In genomic region chr7:151008143-151008510, GRCh38 we compare ENCODE assay signal across 9 cellular contexts. TPM values are rescaled to one million over a fixed set of nuclear protein-coding genes. Genes with fewer than 3 reads are reported as not detected.
DNase-seq lines count a peak whose midpoint lies in the region; ATAC-seq and FAIRE-seq lines count a peak whose summit lies in the region.
"Had no signal": no experiment of that assay in that cellular context is flagged by ENCODE, and none has a peak within 500 bp of the region (broad histone marks: within the 10 kb centered on the region; RNA-seq: fewer than 3 reads in every experiment).

No MANE protein-coding gene starts in this region.

- no peaks in the 10 kb centered on the region for H3K36me3 Mint-ChIP-seq in naive thymus-derived CD8-positive, alpha-beta T cell

- H3K36me3 ChIP-seq in effector memory CD4-positive, alpha-beta T cell (ENCODE audit: control insufficient read depth, insufficient read depth, low read length): no peaks in the 10 kb centered on the region
- H3K36me3 ChIP-seq: neutrophil had no signal

- peaks cover 62% of the 10 kb centered on the region for H3K4me1 ChIP-seq in effector memory CD4-positive, alpha-beta T cell (ENCODE audit: control insufficient read depth, insufficient read depth, low read length, poor library complexity, severe bottlenecking)

- POLR2A ChIA-PET in naive thymus-derived CD8-positive, alpha-beta T cell (lab: Charles Lee): interaction anchor here (0.9 to 7.2 kb wide), 12 partner anchors 10 to 79 kb away, joined by 3 to 65 read pairs (median 5); partner anchors contain the start of genes ABCB8 and NOS3

- peak; percentile 52 to 62 for ATAC-seq in naive thymus-derived CD8-positive, alpha-beta T cell

- peak overlapping the region; percentile 72 to 89 (median 84) for H3K4me3 Mint-ChIP-seq in naive thymus-derived CD8-positive, alpha-beta T cell

- peaks cover 26 to 62% (median 59%) of the 10 kb centered on the region in 4 donors for H3K4me1 Mint-ChIP-seq in naive thymus-derived CD8-positive, alpha-beta T cell

- H3K27ac Mint-ChIP-seq in naive thymus-derived CD8-positive, alpha-beta T cell: peak overlapping the region; percentile 84 to 97 (median 94)

- peak overlapping the region; percentile 76 for H3K27ac ChIP-seq in effector memory CD4-positive, alpha-beta T cell (ENCODE audit: insufficient read depth, low read length, poor library complexity, severe bottlenecking)
- H3K27ac ChIP-seq: neutrophil had no signal

- peaks cover 0 to 2% (median 0%) of the 10 kb centered on the region in 5 donors for H3K27me3 Mint-ChIP-seq in naive thymus-derived CD8-positive, alpha-beta T cell

- H3K9me3 ChIP-seq in effector memory CD4-positive, alpha-beta T cell (ENCODE audit: control insufficient read depth, low read length): no peaks in the 10 kb centered on the region
- H3K9me3 ChIP-seq: neutrophil had no signal

- H3K9me3 Mint-ChIP-seq in naive thymus-derived CD8-positive, alpha-beta T cell: no peaks in the 10 kb centered on the region

- no peaks in the 10 kb centered on the region for H3K27me3 ChIP-seq in effector memory CD4-positive, alpha-beta T cell (replicated peaks; ENCODE audit: control insufficient read depth, insufficient read depth, low read length, poor library complexity, severe bottlenecking)

- peak overlapping the region; percentile 20; the same call in 1 of the 2 replicates for H3K4me3 ChIP-seq in GM08714 (ENCODE audit: low read length)
- peak overlapping the region; percentile 33 for H3K4me3 ChIP-seq in effector memory CD4-positive, alpha-beta T cell (ENCODE audit: insufficient read depth, low read depth, low read length, poor library complexity, severe bottlenecking)

- FAIRE-seq in RCC 7860 (lab: Jason Lieb, UNC): no peak

- DNase-seq in RKO (ENCODE audit: low spot score) (peak; percentile 57), NCI-H146 treated with DMSO at 0.1 percent for 48 hours (lab: John Stamatoyannopoulos, UW; ENCODE audit: unreplicated experiment) (no peak), RCC 7860 (ENCODE audit: low spot score) (no peak), NCI-H1105 treated with DMSO at 0.1 percent for 48 hours (lab: John Stamatoyannopoulos, UW) (no peak)
- peak in 1 of 3 donors; percentile 32 for DNase-seq in effector memory CD4-positive, alpha-beta T cell
- DNase-seq in naive thymus-derived CD8-positive, alpha-beta T cell: peak in 3 of 10 donors; percentile 46 to 55 (median 54)
- no peak for DNase-seq in stimulated activated CD4-positive, alpha-beta T cell treated with anti-CD3 and anti-CD28 coated beads, Interleukin-12 subunit alpha, Interleukin-12 subunit beta, amount 100 ng/mL, for 4 hours

RNA-seq across cellular contexts. Expression of gene ATG9B, which starts 16.2 kb away (rescaled TPM):
- 10 to 100 TPM; 34.6 to 42.2 TPM for total RNA-seq in naive thymus-derived CD8-positive, alpha-beta T cell
- 10 to 100 TPM in 2 of 3 donors, 1 to 10 TPM in 1; 9.2 to 39.1 (median 24.7) TPM for polyA plus RNA-seq in naive thymus-derived CD8-positive, alpha-beta T cell

RNA-seq across cellular contexts. Expression of gene NOS3, which starts 17.3 kb away (rescaled TPM):
- total RNA-seq in naive thymus-derived CD8-positive, alpha-beta T cell: 1 to 10 TPM; 1.7 to 1.8 TPM
- polyA plus RNA-seq in naive thymus-derived CD8-positive, alpha-beta T cell: 1 to 10 TPM; 1.4 to 3.3 (median 2.0) TPM

RNA-seq across cellular contexts. Expression of gene ABCB8, which starts 20.1 kb away (rescaled TPM):
- total RNA-seq in naive thymus-derived CD8-positive, alpha-beta T cell: 10 to 100 TPM; 71.3 to 74.7 TPM
- polyA plus RNA-seq in naive thymus-derived CD8-positive, alpha-beta T cell: 10 to 100 TPM; 17.1 to 18.4 (median 17.4) TPM

RNA-seq across cellular contexts. Expression of gene KCNH2, which starts 30.0 kb away (rescaled TPM):
- total RNA-seq in naive thymus-derived CD8-positive, alpha-beta T cell: 1 to 10 TPM; 1.3 to 1.6 TPM
- polyA plus RNA-seq in naive thymus-derived CD8-positive, alpha-beta T cell: 1 to 10 TPM in 2 of 3 donors, under 1 TPM in 1; 0.45 to 2.5 (median 1.5) TPM

RNA-seq across cellular contexts. Expression of gene ASIC3, which starts 40.2 kb away (rescaled TPM):
- total RNA-seq in naive thymus-derived CD8-positive, alpha-beta T cell: 10 to 100 TPM; 13.5 TPM
- not detected for polyA plus RNA-seq in naive thymus-derived CD8-positive, alpha-beta T cell
